ENCODE assay signal across 1 cellular context in the genomic region with DNA sequence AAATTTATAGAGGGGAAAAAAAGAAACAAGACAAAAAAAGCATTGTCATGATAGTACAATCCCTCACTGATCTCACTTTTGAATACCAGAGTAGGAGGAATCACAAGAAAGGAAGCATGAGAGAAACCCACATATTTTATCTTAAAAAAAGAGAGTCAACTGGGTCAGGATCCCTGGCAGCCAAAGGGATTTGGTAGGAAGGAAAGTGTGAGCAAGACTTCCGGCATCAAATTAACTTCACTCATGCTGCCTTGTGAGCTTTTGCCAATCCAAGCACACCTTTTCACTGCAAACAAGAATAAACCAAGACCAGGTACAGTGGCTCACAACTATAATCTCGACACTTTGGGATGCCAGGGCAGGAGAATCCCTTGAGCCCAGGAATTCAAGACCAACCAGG.
TF ChIP-seq lines count a peak whose summit lies in the region.

No MANE protein-coding gene starts in this region.

TF ChIP-seq in GM23338, 12 proteins besides CTCF, POLR2A, EP300 and RAD21 (continued from another document):
- TF ChIP-seq, protein P1, sequence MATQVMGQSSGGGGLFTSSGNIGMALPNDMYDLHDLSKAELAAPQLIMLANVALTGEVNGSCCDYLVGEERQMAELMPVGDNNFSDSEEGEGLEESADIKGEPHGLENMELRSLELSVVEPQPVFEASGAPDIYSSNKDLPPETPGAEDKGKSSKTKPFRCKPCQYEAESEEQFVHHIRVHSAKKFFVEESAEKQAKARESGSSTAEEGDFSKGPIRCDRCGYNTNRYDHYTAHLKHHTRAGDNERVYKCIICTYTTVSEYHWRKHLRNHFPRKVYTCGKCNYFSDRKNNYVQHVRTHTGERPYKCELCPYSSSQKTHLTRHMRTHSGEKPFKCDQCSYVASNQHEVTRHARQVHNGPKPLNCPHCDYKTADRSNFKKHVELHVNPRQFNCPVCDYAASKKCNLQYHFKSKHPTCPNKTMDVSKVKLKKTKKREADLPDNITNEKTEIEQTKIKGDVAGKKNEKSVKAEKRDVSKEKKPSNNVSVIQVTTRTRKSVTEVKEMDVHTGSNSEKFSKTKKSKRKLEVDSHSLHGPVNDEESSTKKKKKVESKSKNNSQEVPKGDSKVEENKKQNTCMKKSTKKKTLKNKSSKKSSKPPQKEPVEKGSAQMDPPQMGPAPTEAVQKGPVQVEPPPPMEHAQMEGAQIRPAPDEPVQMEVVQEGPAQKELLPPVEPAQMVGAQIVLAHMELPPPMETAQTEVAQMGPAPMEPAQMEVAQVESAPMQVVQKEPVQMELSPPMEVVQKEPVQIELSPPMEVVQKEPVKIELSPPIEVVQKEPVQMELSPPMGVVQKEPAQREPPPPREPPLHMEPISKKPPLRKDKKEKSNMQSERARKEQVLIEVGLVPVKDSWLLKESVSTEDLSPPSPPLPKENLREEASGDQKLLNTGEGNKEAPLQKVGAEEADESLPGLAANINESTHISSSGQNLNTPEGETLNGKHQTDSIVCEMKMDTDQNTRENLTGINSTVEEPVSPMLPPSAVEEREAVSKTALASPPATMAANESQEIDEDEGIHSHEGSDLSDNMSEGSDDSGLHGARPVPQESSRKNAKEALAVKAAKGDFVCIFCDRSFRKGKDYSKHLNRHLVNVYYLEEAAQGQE (IDR thresholded peaks at IDR 0.05; ENCODE audit: unreplicated experiment), result no peak
- TF ChIP-seq ZNF331 (CRISPR knock-in tag; IDR thresholded peaks at IDR 0.05; ENCODE audit: low read depth), result no peak
- TF ChIP-seq ZNF114 (CRISPR knock-in tag; IDR thresholded peaks at IDR 0.05), result no peak
- no peak for TF ChIP-seq CREB1 (CRISPR knock-in tag; IDR thresholded peaks at IDR 0.05; ENCODE audit: low read depth)
- TF ChIP-seq, protein P2, sequence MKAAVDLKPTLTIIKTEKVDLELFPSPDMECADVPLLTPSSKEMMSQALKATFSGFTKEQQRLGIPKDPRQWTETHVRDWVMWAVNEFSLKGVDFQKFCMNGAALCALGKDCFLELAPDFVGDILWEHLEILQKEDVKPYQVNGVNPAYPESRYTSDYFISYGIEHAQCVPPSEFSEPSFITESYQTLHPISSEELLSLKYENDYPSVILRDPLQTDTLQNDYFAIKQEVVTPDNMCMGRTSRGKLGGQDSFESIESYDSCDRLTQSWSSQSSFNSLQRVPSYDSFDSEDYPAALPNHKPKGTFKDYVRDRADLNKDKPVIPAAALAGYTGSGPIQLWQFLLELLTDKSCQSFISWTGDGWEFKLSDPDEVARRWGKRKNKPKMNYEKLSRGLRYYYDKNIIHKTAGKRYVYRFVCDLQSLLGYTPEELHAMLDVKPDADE (IDR thresholded peaks at IDR 0.05), result no peak
- TF ChIP-seq, protein P3, sequence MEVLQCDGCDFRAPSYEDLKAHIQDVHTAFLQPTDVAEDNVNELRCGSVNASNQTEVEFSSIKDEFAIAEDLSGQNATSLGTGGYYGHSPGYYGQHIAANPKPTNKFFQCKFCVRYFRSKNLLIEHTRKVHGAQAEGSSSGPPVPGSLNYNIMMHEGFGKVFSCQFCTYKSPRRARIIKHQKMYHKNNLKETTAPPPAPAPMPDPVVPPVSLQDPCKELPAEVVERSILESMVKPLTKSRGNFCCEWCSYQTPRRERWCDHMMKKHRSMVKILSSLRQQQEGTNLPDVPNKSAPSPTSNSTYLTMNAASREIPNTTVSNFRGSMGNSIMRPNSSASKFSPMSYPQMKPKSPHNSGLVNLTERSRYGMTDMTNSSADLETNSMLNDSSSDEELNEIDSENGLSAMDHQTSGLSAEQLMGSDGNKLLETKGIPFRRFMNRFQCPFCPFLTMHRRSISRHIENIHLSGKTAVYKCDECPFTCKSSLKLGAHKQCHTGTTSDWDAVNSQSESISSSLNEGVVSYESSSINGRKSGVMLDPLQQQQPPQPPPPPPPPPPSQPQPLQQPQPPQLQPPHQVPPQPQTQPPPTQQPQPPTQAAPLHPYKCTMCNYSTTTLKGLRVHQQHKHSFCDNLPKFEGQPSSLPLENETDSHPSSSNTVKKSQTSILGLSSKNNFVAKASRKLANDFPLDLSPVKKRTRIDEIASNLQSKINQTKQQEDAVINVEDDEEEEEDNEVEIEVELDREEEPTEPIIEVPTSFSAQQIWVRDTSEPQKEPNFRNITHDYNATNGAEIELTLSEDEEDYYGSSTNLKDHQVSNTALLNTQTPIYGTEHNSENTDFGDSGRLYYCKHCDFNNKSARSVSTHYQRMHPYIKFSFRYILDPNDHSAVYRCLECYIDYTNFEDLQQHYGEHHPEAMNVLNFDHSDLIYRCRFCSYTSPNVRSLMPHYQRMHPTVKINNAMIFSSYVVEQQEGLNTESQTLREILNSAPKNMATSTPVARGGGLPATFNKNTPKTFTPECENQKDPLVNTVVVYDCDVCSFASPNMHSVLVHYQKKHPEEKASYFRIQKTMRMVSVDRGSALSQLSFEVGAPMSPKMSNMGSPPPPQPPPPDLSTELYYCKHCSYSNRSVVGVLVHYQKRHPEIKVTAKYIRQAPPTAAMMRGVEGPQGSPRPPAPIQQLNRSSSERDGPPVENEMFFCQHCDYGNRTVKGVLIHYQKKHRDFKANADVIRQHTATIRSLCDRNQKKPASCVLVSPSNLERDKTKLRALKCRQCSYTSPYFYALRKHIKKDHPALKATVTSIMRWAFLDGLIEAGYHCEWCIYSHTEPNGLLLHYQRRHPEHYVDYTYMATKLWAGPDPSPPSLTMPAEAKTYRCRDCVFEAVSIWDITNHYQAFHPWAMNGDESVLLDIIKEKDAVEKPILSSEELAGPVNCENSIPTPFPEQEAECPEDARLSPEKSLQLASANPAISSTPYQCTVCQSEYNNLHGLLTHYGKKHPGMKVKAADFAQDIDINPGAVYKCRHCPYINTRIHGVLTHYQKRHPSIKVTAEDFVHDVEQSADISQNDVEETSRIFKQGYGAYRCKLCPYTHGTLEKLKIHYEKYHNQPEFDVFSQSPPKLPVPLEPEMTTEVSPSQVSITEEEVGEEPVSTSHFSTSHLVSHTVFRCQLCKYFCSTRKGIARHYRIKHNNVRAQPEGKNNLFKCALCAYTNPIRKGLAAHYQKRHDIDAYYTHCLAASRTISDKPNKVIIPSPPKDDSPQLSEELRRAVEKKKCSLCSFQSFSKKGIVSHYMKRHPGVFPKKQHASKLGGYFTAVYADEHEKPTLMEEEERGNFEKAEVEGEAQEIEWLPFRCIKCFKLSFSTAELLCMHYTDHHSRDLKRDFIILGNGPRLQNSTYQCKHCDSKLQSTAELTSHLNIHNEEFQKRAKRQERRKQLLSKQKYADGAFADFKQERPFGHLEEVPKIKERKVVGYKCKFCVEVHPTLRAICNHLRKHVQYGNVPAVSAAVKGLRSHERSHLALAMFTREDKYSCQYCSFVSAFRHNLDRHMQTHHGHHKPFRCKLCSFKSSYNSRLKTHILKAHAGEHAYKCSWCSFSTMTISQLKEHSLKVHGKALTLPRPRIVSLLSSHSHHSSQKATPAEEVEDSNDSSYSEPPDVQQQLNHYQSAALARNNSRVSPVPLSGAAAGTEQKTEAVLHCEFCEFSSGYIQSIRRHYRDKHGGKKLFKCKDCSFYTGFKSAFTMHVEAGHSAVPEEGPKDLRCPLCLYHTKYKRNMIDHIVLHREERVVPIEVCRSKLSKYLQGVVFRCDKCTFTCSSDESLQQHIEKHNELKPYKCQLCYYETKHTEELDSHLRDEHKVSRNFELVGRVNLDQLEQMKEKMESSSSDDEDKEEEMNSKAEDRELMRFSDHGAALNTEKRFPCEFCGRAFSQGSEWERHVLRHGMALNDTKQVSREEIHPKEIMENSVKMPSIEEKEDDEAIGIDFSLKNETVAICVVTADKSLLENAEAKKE (CRISPR knock-in tag; IDR thresholded peaks at IDR 0.05), result no peak
- TF ChIP-seq STAT1 (IDR thresholded peaks at IDR 0.05; ENCODE audit: unreplicated experiment), result no peak
- no peak for TF ChIP-seq EZH2phosphoT487 (IDR thresholded peaks at IDR 0.05; ENCODE audit: unreplicated experiment)
- TF ChIP-seq EZH2 (IDR thresholded peaks at IDR 0.05; ENCODE audit: low read depth, unreplicated experiment), result no peak
- TF ChIP-seq NANOG (IDR thresholded peaks at IDR 0.05; ENCODE audit: borderline replicate concordance), result no peak
- no peak for TF ChIP-seq POLR2AphosphoS5 (IDR thresholded peaks at IDR 0.05; ENCODE audit: low read depth)
